Comparison of ENCODE assay signal across 1 cellular context in the genomic region with DNA sequence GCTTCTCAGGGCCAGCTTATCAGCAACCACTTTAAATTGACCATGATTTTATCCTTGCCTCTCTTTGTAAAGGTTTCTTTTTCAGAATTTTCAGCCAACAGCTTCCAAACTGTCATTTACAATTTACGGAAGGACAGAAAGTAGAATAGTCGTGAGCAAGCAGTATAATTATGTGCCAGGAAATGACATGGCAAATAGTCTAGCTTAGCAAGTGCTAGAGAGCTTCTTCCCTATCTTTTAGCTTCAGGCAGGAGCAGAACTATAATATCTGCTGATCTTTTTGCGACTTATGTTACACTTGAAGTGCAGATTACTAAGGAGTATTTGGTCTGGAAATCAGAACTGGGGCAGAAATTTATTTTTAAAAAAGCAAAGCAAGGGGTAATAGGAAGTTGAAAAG.
TF ChIP-seq lines count a peak whose summit lies in the region.

No MANE protein-coding gene starts in this region.

TF ChIP-seq in IMR-90, 13 proteins besides CTCF, POLR2A, EP300 and RAD21:
- TF ChIP-seq, protein P1, sequence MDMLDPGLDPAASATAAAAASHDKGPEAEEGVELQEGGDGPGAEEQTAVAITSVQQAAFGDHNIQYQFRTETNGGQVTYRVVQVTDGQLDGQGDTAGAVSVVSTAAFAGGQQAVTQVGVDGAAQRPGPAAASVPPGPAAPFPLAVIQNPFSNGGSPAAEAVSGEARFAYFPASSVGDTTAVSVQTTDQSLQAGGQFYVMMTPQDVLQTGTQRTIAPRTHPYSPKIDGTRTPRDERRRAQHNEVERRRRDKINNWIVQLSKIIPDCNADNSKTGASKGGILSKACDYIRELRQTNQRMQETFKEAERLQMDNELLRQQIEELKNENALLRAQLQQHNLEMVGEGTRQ (IDR thresholded peaks at IDR 0.05; ENCODE audit: low read depth, low read length) = no peak
